Comparison of ENCODE assay signal across 2 cellular contexts in genomic region chr9:16012621-16013020, GRCh38.
TF ChIP-seq lines count a peak whose summit lies in the region.

No MANE protein-coding gene starts in this region.

TF ChIP-seq in A549, 52 proteins besides CTCF, POLR2A, EP300 and RAD21:
- no peak for TF ChIP-seq HES2 (IDR thresholded peaks at IDR 0.05)
- no peak for TF ChIP-seq GATA3 (IDR thresholded peaks at IDR 0.05; ENCODE audit: borderline replicate concordance)
- TF ChIP-seq CHD2 (IDR thresholded peaks at IDR 0.05; ENCODE audit: low read length, partially characterized antibody), result no peak
- no peak for TF ChIP-seq CBX2 (IDR thresholded peaks at IDR 0.05; ENCODE audit: borderline replicate concordance, low read depth)
- 0 out of 2 replicates have a peak, but pooled peaks have one; percentile 17 for TF ChIP-seq FOSL2 (IDR thresholded peaks at IDR 0.05)
- peak; percentile 37; the same call in 1 of the 2 replicates for TF ChIP-seq FOSL2 (CRISPR knock-in tag; IDR thresholded peaks at IDR 0.05)
- TF ChIP-seq ESRRA (IDR thresholded peaks at IDR 0.05; ENCODE audit: borderline replicate concordance, low read length), result no peak
- TF ChIP-seq BHLHE40 (IDR thresholded peaks at IDR 0.05; ENCODE audit: low read depth, low read length), result no peak
- no peak for TF ChIP-seq NFE2L2 (conservative IDR thresholded peaks at IDR 0.05; ENCODE audit: low read length)
- no peak for TF ChIP-seq HDAC2 (IDR thresholded peaks at IDR 0.05)
- no peak for TF ChIP-seq PHF8 (IDR thresholded peaks at IDR 0.05; ENCODE audit: borderline replicate concordance, low read depth)
- TF ChIP-seq JUNB (IDR thresholded peaks at IDR 0.05), result peak; percentile 21; the same call in 1 of the 2 replicates
- TF ChIP-seq CBX8 (IDR thresholded peaks at IDR 0.05), result no peak
- TF ChIP-seq POLR2AphosphoS2 (conservative IDR thresholded peaks at IDR 0.05; ENCODE audit: low read length), result no peak

TF ChIP-seq in IMR-90, 13 proteins besides CTCF, POLR2A, EP300 and RAD21:
- TF ChIP-seq MAZ (IDR thresholded peaks at IDR 0.05; ENCODE audit: borderline replicate concordance, low read depth, low read length), result no peak
